ENCODE assay signal across 9 cellular contexts in the genomic region with DNA sequence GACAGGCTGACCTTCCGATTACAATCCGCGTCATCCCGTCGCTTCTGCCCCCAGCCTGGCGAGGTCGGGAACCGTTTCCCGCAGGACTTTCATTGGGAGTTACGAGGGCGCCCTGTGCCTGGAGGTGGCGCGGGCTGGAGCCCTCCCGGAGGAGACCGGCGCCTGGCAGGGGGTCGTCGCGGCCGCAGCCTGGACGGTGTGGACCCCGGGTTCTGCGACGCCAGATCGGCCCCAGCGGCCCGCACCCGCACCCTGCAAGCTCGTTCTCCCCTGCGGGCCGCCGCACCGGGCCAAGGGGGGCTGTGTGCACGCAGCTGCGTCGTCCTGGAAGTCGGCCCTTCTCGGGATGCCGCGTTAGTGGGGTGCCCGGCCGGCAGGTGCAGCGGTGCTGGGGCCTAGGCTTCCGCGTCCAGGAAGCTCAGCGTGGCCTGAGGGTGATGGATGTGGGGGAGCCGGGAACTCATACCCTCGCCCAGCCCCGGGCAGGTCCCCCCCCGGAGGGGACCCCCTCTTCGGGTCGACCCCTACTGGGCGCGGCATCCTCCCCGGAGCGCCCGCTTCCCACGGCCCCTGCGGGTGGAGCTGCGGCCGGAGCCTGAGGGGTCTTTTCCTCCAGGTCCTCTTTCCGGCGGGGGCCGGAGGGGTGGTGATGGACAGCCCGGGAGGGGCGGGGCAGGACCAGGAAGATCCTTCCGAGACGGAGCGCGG.
DNase-seq lines count a peak whose midpoint lies in the region; ATAC-seq, FAIRE-seq and TF ChIP-seq lines count a peak whose summit lies in the region.
"Had no signal": no experiment of that assay in that cellular context is flagged by ENCODE, and none has a peak within 500 bp of the region (broad histone marks: within the 10 kb centered on the region; RNA-seq: fewer than 3 reads in every experiment).

No MANE protein-coding gene starts in this region.

- H3K9ac ChIP-seq in keratinocyte (ENCODE audit: control insufficient read depth, extremely low read depth, insufficient read depth, low read length): peak overlapping the region; percentile 68

- H3K27me3 ChIP-seq in adrenal gland (no peaks in the 10 kb centered on the region), keratinocyte (ENCODE audit: control insufficient read depth, extremely low read depth, insufficient read depth, low read length) (no peaks in the 10 kb centered on the region)
- H3K27me3 ChIP-seq: SJSA1 had no signal

- intact Hi-C loops in adrenal gland (cut with DNase I): loop anchor here in 1 of 2 donors (5.0 kb wide), 1 partner anchor 41 kb away; no protein-coding TSS in a partner anchor

- no peak for TF ChIP-seq RAD21 in Ishikawa (IDR thresholded peaks at IDR 0.05; ENCODE audit: low read depth)

- peak; percentile 33 for ATAC-seq in GM21515 (IDR thresholded peaks at IDR 0.05; ENCODE audit: unreplicated experiment)
- ATAC-seq in stimulated activated naive CD8-positive, alpha-beta T cell treated with anti-CD3 and anti-CD28 coated beads, Interleukin-15, Interleukin-2, amounts not matched to agents 100 U/mL and 50 U/mL, for 24 hours: peak; percentile 0

- peak overlapping the region; percentile 69 for H3K4me2 ChIP-seq in keratinocyte (ENCODE audit: control insufficient read depth, extremely low read depth, insufficient read depth, low read depth, low read length)

- no peak for TF ChIP-seq POLR2A in adrenal gland (IDR thresholded peaks at IDR 0.05)

- dilution Hi-C loops in keratinocyte (cut with MboI; ENCODE audit: extremely low pct_ligation_motif_present, low sequenced_read_pairs): no loop called here

- H3K9me3 ChIP-seq in adrenal gland (replicated peaks in 1 of 3) (no peaks in the 10 kb centered on the region), keratinocyte (ENCODE audit: control insufficient read depth, low read depth, low read length) (no peaks in the 10 kb centered on the region)
- H3K9me3 ChIP-seq: SJSA1 had no signal

- DNase-seq in COLO668 (lab: John Stamatoyannopoulos, UW; ENCODE audit: unreplicated experiment) (peak; percentile 69), adrenal gland (peak in 3 of 7 donors; percentile 36 to 64 (median 60)), keratinocyte (ENCODE audit: low read depth, low spot score) (no peak), NAMALWA (ENCODE audit: low spot score) (no peak), inferior parietal cortex (ENCODE audit: extremely low spot score) (no peak)
- DNase-seq in stimulated activated naive CD8-positive, alpha-beta T cell treated with anti-CD3 and anti-CD28 coated beads, Interleukin-15, Interleukin-2, amounts not matched to agents 100 U/mL and 50 U/mL, for 24 hours: peak; percentile 48

- no peaks in the 10 kb centered on the region for H3K36me3 ChIP-seq in adrenal gland (replicated peaks in 1 of 2)
- peaks cover 0 to under 1% of the 10 kb centered on the region in 2 experiments for H3K36me3 ChIP-seq in keratinocyte (ENCODE audit: control insufficient read depth in 2 of 2, extremely low read depth in 1 of 2, insufficient read depth in 2 of 2, low read length in 2 of 2)

- peaks cover 31% of the 10 kb centered on the region for H3K79me2 ChIP-seq in keratinocyte (ENCODE audit: control insufficient read depth, insufficient read depth, low read length)

- FAIRE-seq in keratinocyte (lab: Jason Lieb, UNC): no peak

- peak overlapping the region; percentile 53 for H2AFZ ChIP-seq in keratinocyte (ENCODE audit: control insufficient read depth, low read length)

- no peak for TF ChIP-seq EP300 in Ishikawa (IDR thresholded peaks at IDR 0.05; ENCODE audit: borderline replicate concordance)

- H3K4me1 ChIP-seq in adrenal gland (replicated peaks in 1 of 2) (peaks cover 18 to 63% of the 10 kb centered on the region in 2 donors), keratinocyte (ENCODE audit: control insufficient read depth, extremely low read depth, insufficient read depth, low read length) (peaks cover 46% of the 10 kb centered on the region)

- H3K9me1 ChIP-seq in keratinocyte (ENCODE audit: control insufficient read depth, extremely low read depth, insufficient read depth, low read length): no peaks in the 10 kb centered on the region

- no peak for TF ChIP-seq CTCF in adrenal gland (IDR thresholded peaks at IDR 0.05)
- no peak for TF ChIP-seq CTCF in keratinocyte (optimal IDR thresholded peaks at IDR 0.05 in 1 of 3, IDR thresholded peaks at IDR 0.05 in 1 of 3, conservative IDR thresholded peaks at IDR 0.05 in 1 of 3; ENCODE audit: extremely low read depth in 1 of 3, insufficient read depth in 2 of 3, low read length in 3 of 3)

- H4K20me1 ChIP-seq in keratinocyte (ENCODE audit: control insufficient read depth, extremely low read depth, insufficient read depth, low read length): peaks cover 10% of the 10 kb centered on the region

- H3K27ac ChIP-seq in adrenal gland (peak overlapping the region in 4 of 5 donors; percentile 18 to 94 (median 52)), keratinocyte (ENCODE audit: control insufficient read depth, insufficient read depth, low read length) (peak overlapping the region; percentile 39)

- H3K4me3 ChIP-seq in adrenal gland (peak overlapping the region in 3 of 4 donors; percentile 7 to 85 (median 26)), keratinocyte (ENCODE audit: control insufficient read depth in 2 of 3, extremely low read depth in 1 of 3, insufficient read depth in 2 of 3, low read depth in 1 of 3, low read length in 3 of 3) (peak overlapping the region; percentile 52 to 66 (median 62))

- 16 to 52% (median 27%) methylated on average over 13 to 70 of the region's 70 CpGs for WGBS in adrenal gland, 4 donors

TF ChIP-seq in Ishikawa, 13 proteins besides CTCF, POLR2A, EP300 and RAD21:
- TF ChIP-seq ZBTB7A (IDR thresholded peaks at IDR 0.05; ENCODE audit: low read depth) (0 out of 2 replicates have a peak, but pooled peaks have one; percentile 41), TEAD4 (IDR thresholded peaks at IDR 0.05) (no peak)

Comparison
In these comparisons a context has a peak if more than half of its experiments do, and no peak if none do; other contexts are left out.
1. DNase-seq: peak in COLO668 (single experiment) and stimulated activated naive CD8-positive, alpha-beta T cell treated with anti-CD3 and anti-CD28 coated beads, Interleukin-15, Interleukin-2, amounts not matched to agents 100 U/mL and 50 U/mL, for 24 hours (single experiment); none in keratinocyte (single experiment), NAMALWA (single experiment) and inferior parietal cortex (single experiment).